Comparison of ENCODE assay signal across 8 cellular contexts in the genomic region with DNA sequence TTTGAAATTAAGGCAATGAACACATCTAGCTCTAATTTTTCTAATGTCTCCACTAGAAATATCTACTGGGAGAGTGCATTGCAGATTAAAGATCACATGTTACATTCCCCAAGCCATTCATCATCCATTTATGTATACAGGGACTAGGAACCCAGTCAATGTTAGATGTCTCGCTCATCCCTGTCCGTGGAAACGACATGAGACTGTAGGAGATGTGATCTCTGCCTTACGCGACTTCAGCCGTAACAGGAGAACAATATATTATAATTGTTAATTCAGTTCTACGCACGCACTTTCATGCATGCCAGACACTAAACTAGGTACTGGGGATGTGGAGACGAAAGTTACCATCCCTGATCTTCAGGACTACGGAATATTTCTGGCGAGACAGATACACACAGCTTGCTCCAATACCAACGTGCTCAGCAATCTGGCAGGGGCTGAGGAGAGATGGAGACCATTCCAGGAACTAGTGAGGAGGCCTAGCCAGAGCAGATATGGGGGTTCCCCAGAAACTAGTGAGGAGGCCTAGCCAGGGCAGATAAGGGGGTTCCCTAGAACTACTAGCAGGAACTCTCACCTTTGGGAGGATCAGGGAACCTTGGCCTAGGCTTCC. TPM values are rescaled to one million over a fixed set of nuclear protein-coding genes. Genes with fewer than 3 reads are reported as not detected.
DNase-seq lines count a peak whose midpoint lies in the region; ATAC-seq, FAIRE-seq and TF ChIP-seq lines count a peak whose summit lies in the region.

No MANE protein-coding gene starts in this region.

- FAIRE-seq in kidney (lab: Jason Lieb, UNC), result no peak

- peak overlapping the region; percentile 15 to 91 for H3K9ac ChIP-seq in kidney (ENCODE audit: low read length in 2 of 2)

- peaks cover 0 to 7% of the 10 kb centered on the region in 2 donors for H3K4me1 ChIP-seq in kidney (ENCODE audit: control insufficient read depth in 1 of 2, insufficient read depth in 1 of 2, low read depth in 1 of 2, low read length in 2 of 2)

- peak overlapping the region; percentile 58 for H3K4me3 ChIP-seq in HL-60 (replicated peaks; ENCODE audit: insufficient read depth, low read length)
- peak overlapping the region; percentile 74 to 97 for H3K4me3 ChIP-seq in kidney (ENCODE audit: low read length in 2 of 2)

- ATAC-seq in GM18867 (IDR thresholded peaks at IDR 0.05; ENCODE audit: unreplicated experiment), result peak; percentile 37
- ATAC-seq in GM21381 (IDR thresholded peaks at IDR 0.05; ENCODE audit: unreplicated experiment), result no peak

- H3K27ac ChIP-seq in HL-60 (replicated peaks) (peak overlapping the region; percentile 92), kidney (ENCODE audit: low read depth in 2 of 2, low read length in 2 of 2) (peak overlapping the region in 1 of 2 donors; percentile 96), substantia nigra (ENCODE audit: low read depth, low read length, poor library complexity, severe bottlenecking) (peak overlapping the region; percentile 89)

- H3K9me3 ChIP-seq in kidney (ENCODE audit: control insufficient read depth in 1 of 2, low read length in 2 of 2), result no peaks in the 10 kb centered on the region

- TF ChIP-seq CTCF in HL-60 (IDR thresholded peaks at IDR 0.05; ENCODE audit: insufficient read depth, low read length) (no peak), kidney (IDR thresholded peaks at IDR 0.05; ENCODE audit: borderline replicate concordance, extremely low read depth, insufficient read depth) (no peak)

- intact Hi-C loops in kidney (cut with DNase I), result no loop called here

- H3K36me3 ChIP-seq in kidney (ENCODE audit: control insufficient read depth in 1 of 2, insufficient read depth in 2 of 2, low read length in 2 of 2), result peaks cover 0 to 2% of the 10 kb centered on the region in 2 donors

- DNase-seq in HL-60 (ENCODE audit: low read depth in 1 of 2, low spot score in 1 of 2) (no peak), amniotic stem cell (lab: John Stamatoyannopoulos, UW) (peak; percentile 48), kidney (no peak), substantia nigra (lab: John Stamatoyannopoulos, UW) (peak in 1 of 49 donors; percentile 22), SIG-M5 treated with dmso at 0.1 percent for 504 hours (lab: John Stamatoyannopoulos, UW; ENCODE audit: unreplicated experiment) (no peak), cerebellar cortex (ENCODE audit: low spot score) (no peak)

- no peaks in the 10 kb centered on the region for H3K27me3 ChIP-seq in HL-60 (ENCODE audit: insufficient read depth, poor library complexity, severe bottlenecking)

RNA-seq across cellular contexts. Expression of a gene that starts 0.7 kb away (rescaled TPM):
- 24.2 TPM for total RNA-seq in kidney
- polyA plus RNA-seq in kidney (ENCODE audit: insufficient read depth, low read depth, low replicate concordance), result 23.9 TPM

RNA-seq across cellular contexts. Expression of a gene that starts 21.7 kb away (rescaled TPM):
- total RNA-seq in kidney, result 12.1 TPM
- polyA plus RNA-seq in kidney (ENCODE audit: insufficient read depth, low read depth, low replicate concordance), result 5.8 TPM

RNA-seq across cellular contexts. Expression of a gene that starts 35.6 kb away (rescaled TPM):
- total RNA-seq in kidney, result 21.5 TPM
- 37.1 TPM for polyA plus RNA-seq in kidney (ENCODE audit: insufficient read depth, low read depth, low replicate concordance)

RNA-seq across cellular contexts. Expression of a gene that starts 35.9 kb away (rescaled TPM):
- 116 TPM for total RNA-seq in kidney
- 55.2 TPM for polyA plus RNA-seq in kidney (ENCODE audit: insufficient read depth, low read depth, low replicate concordance)

RNA-seq across cellular contexts. Expression of a gene that starts 50.9 kb away (rescaled TPM):
- total RNA-seq in kidney, result 27.4 TPM
- polyA plus RNA-seq in kidney (ENCODE audit: insufficient read depth, low read depth, low replicate concordance), result 72.8 TPM
